In the genomic region with DNA sequence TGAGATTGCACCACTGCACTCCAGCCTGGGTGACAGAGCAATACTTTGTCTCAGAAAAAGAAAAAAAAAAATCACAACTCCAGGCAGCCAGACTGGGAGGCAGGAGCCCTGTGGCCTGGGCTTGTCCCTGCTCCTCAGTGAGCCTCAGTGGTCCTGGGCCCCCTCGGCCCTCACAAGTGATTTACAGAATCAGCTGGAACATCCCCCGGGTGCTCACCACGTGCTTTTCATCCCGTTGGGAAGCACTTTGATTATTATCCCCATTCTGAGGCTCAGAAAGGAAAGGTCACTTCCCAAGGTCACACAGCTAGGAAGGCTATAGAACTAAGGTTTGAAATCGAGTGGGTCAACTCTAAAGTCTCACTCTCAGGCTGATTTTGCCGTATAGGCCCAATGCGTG, we compare ENCODE assay signal across 13 cellular contexts. TPM values are rescaled to one million over a fixed set of nuclear protein-coding genes. Genes with fewer than 3 reads are reported as not detected.
DNase-seq lines count a peak whose midpoint lies in the region; ATAC-seq and TF ChIP-seq lines count a peak whose summit lies in the region.
"Had no signal": no experiment of that assay in that cellular context is flagged by ENCODE, and none has a peak within 500 bp of the region (broad histone marks: within the 10 kb centered on the region; RNA-seq: fewer than 3 reads in every experiment).

No MANE protein-coding gene starts in this region.

- peak overlapping the region; percentile 35 for H3K27ac ChIP-seq in SJSA1
- peak overlapping the region; percentile 56 for H3K27ac ChIP-seq in duodenal mucosa (ENCODE audit: low read depth, low read length)
- no peak overlapping the region for H3K27ac ChIP-seq in neuronal stem cell (replicated peaks; ENCODE audit: low read length)
- peak overlapping the region; percentile 75 to 87 (median 84) for H3K27ac ChIP-seq in transverse colon
- H3K27ac ChIP-seq in PC-3 (ENCODE audit: low read length): no peak overlapping the region

- H4K91ac ChIP-seq in neuronal stem cell (ENCODE audit: low read depth, low read length, poor library complexity): no peak overlapping the region

- H3K27me3 ChIP-seq in SJSA1 (replicated peaks): no peaks in the 10 kb centered on the region
- no peaks in the 10 kb centered on the region for H3K27me3 ChIP-seq in duodenal mucosa (ENCODE audit: control insufficient read depth in 1 of 2, insufficient read depth in 2 of 2, low read length in 2 of 2)
- H3K27me3 ChIP-seq in neuronal stem cell (ENCODE audit: control insufficient read depth in 3 of 3, insufficient read depth in 3 of 3, low read depth in 1 of 3, low read length in 3 of 3): no peaks in the 10 kb centered on the region
- H3K27me3 ChIP-seq in transverse colon: no peaks in the 10 kb centered on the region
- H3K27me3 ChIP-seq in PC-3 (ENCODE audit: low read length): no peaks in the 10 kb centered on the region

- H3K9me2 ChIP-seq in PC-3 (replicated peaks; ENCODE audit: low read length): no peaks in the 10 kb centered on the region

- H3K14ac ChIP-seq in neuronal stem cell (ENCODE audit: low read length): no peak overlapping the region

- H3K4me2 ChIP-seq in neuronal stem cell (ENCODE audit: insufficient read depth, low read length, poor library complexity, severe bottlenecking) (no peak overlapping the region), PC-3 (ENCODE audit: low read length) (no peak overlapping the region)

- H2AK5ac ChIP-seq in neuronal stem cell (ENCODE audit: low read depth, low read length): peak overlapping the region; percentile 20

- POLR2A ChIA-PET in PC-3 (lab: Charles Lee; ENCODE audit: unreplicated experiment): no interaction called here

- H4K8ac ChIP-seq in neuronal stem cell (ENCODE audit: low read depth, low read length): no peak overlapping the region

- H3K9me3 ChIP-seq in SJSA1 (replicated peaks) (no peaks in the 10 kb centered on the region), duodenal mucosa (ENCODE audit: control insufficient read depth in 1 of 2, low read length in 2 of 2) (no peaks in the 10 kb centered on the region), neuronal stem cell (replicated peaks in 1 of 2; ENCODE audit: control insufficient read depth in 2 of 2, insufficient read depth in 1 of 2, low read depth in 1 of 2, low read length in 2 of 2) (no peaks in the 10 kb centered on the region), transverse colon (no peaks in the 10 kb centered on the region), PC-3 (ENCODE audit: low read length) (no peaks in the 10 kb centered on the region)

- H2BK5ac ChIP-seq in neuronal stem cell (ENCODE audit: low read length): no peak overlapping the region

- H2BK15ac ChIP-seq in neuronal stem cell (ENCODE audit: low read length): no peak overlapping the region

- peaks cover 4% of the 10 kb centered on the region for H3K79me1 ChIP-seq in neuronal stem cell (ENCODE audit: low read depth, low read length)

- no peak overlapping the region for H2BK120ac ChIP-seq in neuronal stem cell (ENCODE audit: low read depth, low read length)

- H2BK12ac ChIP-seq in neuronal stem cell (ENCODE audit: low read length): no peak overlapping the region

- in situ Hi-C loops in transverse colon (cut with MboI; ENCODE audit: low pct_ligation_motif_present in 1 of 4, low pct_unique_long_range_greater_than_20kb in 1 of 4, low sequenced_read_pairs in 3 of 4): no loop called here

- no peak for TF ChIP-seq CTCF in transverse colon (IDR thresholded peaks at IDR 0.05)
- TF ChIP-seq CTCF in PC-3 (conservative IDR thresholded peaks at IDR 0.05; ENCODE audit: low read depth, low read length): no peak

- H3K4me1 ChIP-seq in SJSA1 (replicated peaks) (peaks cover 51% of the 10 kb centered on the region), duodenal mucosa (ENCODE audit: control insufficient read depth in 1 of 2, insufficient read depth in 2 of 2, low read length in 2 of 2) (peaks cover 29% of the 10 kb centered on the region in 2 donors), neuronal stem cell (ENCODE audit: control insufficient read depth in 2 of 2, insufficient read depth in 1 of 2, low read depth in 1 of 2, low read length in 2 of 2) (peaks cover 10 to 11% of the 10 kb centered on the region in 2 donors), transverse colon (peaks cover 38 to 67% (median 49%) of the 10 kb centered on the region in 4 donors), PC-3 (ENCODE audit: insufficient read depth, low read length) (peaks cover 24% of the 10 kb centered on the region)

- H3K36me3 ChIP-seq in SJSA1 (peaks cover 69% of the 10 kb centered on the region), duodenal mucosa (ENCODE audit: control insufficient read depth in 1 of 2, insufficient read depth in 2 of 2, low read length in 2 of 2) (peaks cover 10 to 13% of the 10 kb centered on the region in 2 donors), neuronal stem cell (replicated peaks in 1 of 2; ENCODE audit: control insufficient read depth in 2 of 2, insufficient read depth in 2 of 2, low read length in 2 of 2) (peaks cover 24 to 59% of the 10 kb centered on the region in 2 donors), transverse colon (peaks cover 0 to 3% (median 0%) of the 10 kb centered on the region in 4 donors), PC-3 (ENCODE audit: low read depth, low read length) (peaks cover 5% of the 10 kb centered on the region)

- WGBS in neuronal stem cell (ENCODE audit: extremely low coverage in 2 of 2, insufficient read length in 2 of 2, insufficient replicate concordance in 1 of 2), 2 donors: no CpG with 5 or more reads among the region's 7 CpGs
- 71% methylated on average over 7 of the region's 7 CpGs; no CpG with 5 or more reads in 1 of the 2 donors for WGBS in transverse colon (ENCODE audit: low coverage in 1 of 2), 2 donors

- no peak for ATAC-seq in PC-3
- ATAC-seq: activated CD4-positive, alpha-beta T cell treated with anti-CD3 and anti-CD28 coated beads for 36 hours; natural killer cell treated with Interleukin-12 subunit alpha and Interleukin-12 subunit beta and Interleukin-15 and Interleukin-18, amount 100 ng/mL, for 72 hours; stimulated activated effector memory CD8-positive, alpha-beta T cell treated with anti-CD3 and anti-CD28 coated beads, Interleukin-12 subunit alpha, Interleukin-12 subunit beta, amount 100 ng/mL, for 72 hours had no signal

- no peaks in the 10 kb centered on the region for H4K20me1 ChIP-seq in PC-3 (ENCODE audit: low read length)

- H3K18ac ChIP-seq in neuronal stem cell (ENCODE audit: low read length): no peak overlapping the region

- H3K9ac ChIP-seq in duodenal mucosa (ENCODE audit: low read depth in 1 of 2, low read length in 2 of 2) (peak overlapping the region in 1 of 2 donors; percentile 27), neuronal stem cell (ENCODE audit: low read depth, low read length, poor library complexity) (no peak overlapping the region), PC-3 (ENCODE audit: low read length) (no peak overlapping the region)

- intact Hi-C loops in transverse colon (cut with DNase I; ENCODE audit: low total_unique reads): no loop called here
- intact Hi-C loops in PC-3 (cut with micrococcal nuclease): no loop called here

- H3K4ac ChIP-seq in neuronal stem cell (ENCODE audit: low read length): no peak overlapping the region

- DNase-seq in SJSA1 (ENCODE audit: low read depth in 1 of 2, low spot score in 2 of 2): no peak
- DNase-seq in neuronal stem cell (ENCODE audit: low spot score): no peak
- DNase-seq in transverse colon: no peak
- no peak for DNase-seq in NCI-H146 treated with DMSO at 0.1 percent for 48 hours (lab: John Stamatoyannopoulos, UW; ENCODE audit: unreplicated experiment)
- no peak for DNase-seq in PC-3
- DNase-seq in effector CD8-positive, alpha-beta T cell (lab: John Stamatoyannopoulos, UW): no peak
- DNase-seq: activated CD4-positive, alpha-beta T cell treated with anti-CD3 and anti-CD28 coated beads for 36 hours; Calu3; NCI-H2081 treated with DMSO at 0.1 percent for 48 hours; stimulated activated CD4-positive, alpha-beta T cell treated with anti-CD3 and anti-CD28 coated beads, Interleukin-1b, Interleukin-23, amount 100 ng/mL, for 48 hours had no signal

- H3K4me3 ChIP-seq in SJSA1: no peak overlapping the region
- H3K4me3 ChIP-seq in duodenal mucosa (ENCODE audit: low read depth in 1 of 2, low read length in 2 of 2): no peak overlapping the region
- H3K4me3 ChIP-seq in neuronal stem cell (ENCODE audit: low read length in 2 of 2): no peak overlapping the region
- H3K4me3 ChIP-seq in transverse colon: no peak overlapping the region
- no peak overlapping the region for H3K4me3 ChIP-seq in PC-3 (ENCODE audit: low read length)

- no peak for TF ChIP-seq POLR2A in transverse colon (IDR thresholded peaks at IDR 0.05)

- no peak overlapping the region for H2AFZ ChIP-seq in neuronal stem cell (ENCODE audit: low read length)
- no peak overlapping the region for H2AFZ ChIP-seq in PC-3 (ENCODE audit: low read length)

- no TSS peak for BruUV-seq in PC-3 (replicated peaks; lab: Mats Ljungman, UMichigan)

- H3K23ac ChIP-seq in neuronal stem cell (ENCODE audit: low read depth, low read length, poor library complexity): no peak overlapping the region

- CTCF ChIA-PET in PC-3 (lab: Charles Lee): no interaction called here

- TF ChIP-seq EP300 in transverse colon (IDR thresholded peaks at IDR 0.05; ENCODE audit: low read depth): no peak

- H3K79me2 ChIP-seq in PC-3 (ENCODE audit: low read length): peaks cover 9% of the 10 kb centered on the region; the same call in 1 of the 2 replicates

- H3F3A ChIP-seq in PC-3 (ENCODE audit: low read length, unreplicated experiment): no peaks in the 10 kb centered on the region

RNA-seq across cellular contexts. Expression of a gene that starts 43.1 kb away (rescaled TPM):
- not detected in 2 replicates for total RNA-seq in SJSA1 (2014; rRNA removed; shearing (Covaris generic))
- polyA plus RNA-seq in neuronal stem cell (2013, experiment 1 of 2): 0.99 TPM
- polyA plus RNA-seq in neuronal stem cell (2013, experiment 2 of 2): 1.00 TPM
- 10 to 100 TPM; 22.9 to 26.1 (median 23.2) TPM for total RNA-seq in transverse colon
- not detected in 2 replicates for total RNA-seq in PC-3 (2014; rRNA removed)
- total RNA-seq: activated CD4-positive, alpha-beta T cell treated with anti-CD3 and anti-CD28 coated beads for 36 hours had no signal

RNA-seq across cellular contexts. Expression of a gene that starts 59.2 kb away (rescaled TPM):
- 34.1 and 34.7 TPM in 2 replicates for total RNA-seq in SJSA1 (2014; rRNA removed; shearing (Covaris generic))
- 22.4 TPM for polyA plus RNA-seq in neuronal stem cell (2013, experiment 1 of 2)
- polyA plus RNA-seq in neuronal stem cell (2013, experiment 2 of 2): 23.0 TPM
- total RNA-seq in transverse colon (1 to 10 TPM in 3 of 4 donors, under 1 TPM in 1; 0.40 to 9.8 (median 5.1) TPM), PC-3 (2014; rRNA removed) (36.3 and 39.8 TPM in 2 replicates)

Comparison
In these comparisons a context has a peak if more than half of its experiments do, and no peak if none do; other contexts are left out.
1. H3K27ac ChIP-seq: peak in SJSA1 (single experiment), duodenal mucosa (single experiment) and transverse colon (4 of 4); none in neuronal stem cell (single experiment) and PC-3 (single experiment).
2. RNA of a gene that starts 43.1 kb away (total RNA-seq): 22.9 to 26.1 TPM in transverse colon; not detected in SJSA1 and not detected in PC-3; every median in the first group is over 10 times any median in the second.